20 cellular contexts compared by ENCODE assay signal in the genomic region with DNA sequence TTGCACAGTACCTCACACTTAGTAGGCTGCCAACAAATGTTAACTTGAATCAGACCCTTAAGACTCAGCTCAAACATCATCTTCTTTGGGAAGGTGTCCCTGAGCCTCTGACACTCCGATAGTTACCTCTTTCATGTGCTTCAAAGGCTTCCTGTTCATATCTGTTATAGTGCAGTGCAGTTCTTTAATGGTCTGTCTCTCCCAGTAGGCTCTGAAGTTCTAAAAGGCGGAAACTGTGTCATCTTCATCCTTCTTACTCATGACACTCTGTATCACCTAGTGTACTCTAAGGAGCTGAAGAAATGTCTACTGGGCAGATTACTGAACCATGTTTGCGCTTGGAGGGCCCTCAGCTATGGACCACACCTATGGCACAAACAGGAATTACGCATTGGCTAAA. TPM values are rescaled to one million over a fixed set of nuclear protein-coding genes. Genes with fewer than 3 reads are reported as not detected.
DNase-seq lines count a peak whose midpoint lies in the region; ATAC-seq, FAIRE-seq and TF ChIP-seq lines count a peak whose summit lies in the region.
"Had no signal": no experiment of that assay in that cellular context is flagged by ENCODE, and none has a peak within 500 bp of the region (broad histone marks: within the 10 kb centered on the region; RNA-seq: fewer than 3 reads in every experiment).

No MANE protein-coding gene starts in this region.

- no peak overlapping the region for H3K4me3 ChIP-seq in psoas muscle
- H3K4me3 ChIP-seq: GM23248 had no signal

- ATAC-seq in activated CD8-positive, alpha-beta T cell treated with anti-CD3 and anti-CD28 coated beads for 36 hours, result peak; percentile 48
- ATAC-seq in WTC11 (no peak), psoas muscle (no peak)

- H3K9me3 ChIP-seq in psoas muscle, result no peaks in the 10 kb centered on the region

- peaks cover 27% of the 10 kb centered on the region for H3K4me1 Mint-ChIP-seq in activated naive CD8-positive, alpha-beta T cell (ENCODE audit: low read depth)
- H3K4me1 Mint-ChIP-seq in activated naive CD8-positive, alpha-beta T cell treated with anti-CD3 and anti-CD28 coated beads for 36 hours, result peaks cover 18% of the 10 kb centered on the region
- H3K4me1 Mint-ChIP-seq in activated CD8-positive, alpha-beta T cell treated with anti-CD3 and anti-CD28 coated beads for 36 hours (ENCODE audit: low read depth), result peaks cover 24% of the 10 kb centered on the region
- H3K4me1 Mint-ChIP-seq in nephron (peaks cover 16% of the 10 kb centered on the region), WTC11 (peaks cover 17% of the 10 kb centered on the region)

- POLR2A ChIA-PET in activated CD8-positive, alpha-beta T cell treated with anti-CD3 and anti-CD28 coated beads for 36 hours (lab: Charles Lee), result no interaction called here
- POLR2A ChIA-PET in WTC11 (lab: Charles Lee), result no interaction called here

- no peaks in the 10 kb centered on the region for H3K36me3 ChIP-seq in psoas muscle (ENCODE audit: insufficient read depth in 1 of 2, low read depth in 1 of 2)

- CTCF ChIA-PET in activated CD8-positive, alpha-beta T cell treated with anti-CD3 and anti-CD28 coated beads for 36 hours (lab: Charles Lee), result no interaction called here
- CTCF ChIA-PET in WTC11 (lab: Charles Lee), result no interaction called here

- intact Hi-C loops in activated CD8-positive, alpha-beta T cell treated with anti-CD3 and anti-CD28 coated beads for 36 hours (cut with micrococcal nuclease), result no loop called here
- intact Hi-C loops in psoas muscle (cut with DNase I), result loop anchor here in 1 of 2 donors (5.0 kb wide), 1 partner anchor 125 kb away; no protein-coding TSS in a partner anchor

- H3K27me3 ChIP-seq in psoas muscle (ENCODE audit: insufficient read depth in 3 of 3, low read length in 2 of 3), result peaks cover 0 to 38% (median 0%) of the 10 kb centered on the region in 3 donors

- H3K4me1 ChIP-seq in psoas muscle, result no peaks in the 10 kb centered on the region

- no peak for DNase-seq in activated naive CD8-positive, alpha-beta T cell treated with anti-CD3 and anti-CD28 coated beads for 36 hours
- no peak for DNase-seq in GM19239 (ENCODE audit: insufficient read length, low spot score)
- no peak for DNase-seq in activated CD8-positive, alpha-beta T cell treated with anti-CD3 and anti-CD28 coated beads for 36 hours
- DNase-seq in NCI-H2029 (lab: John Stamatoyannopoulos, UW), result no peak
- no peak for DNase-seq in WTC11 (ENCODE audit: low spot score)
- DNase-seq in psoas muscle, result no peak
- DNase-seq: GF-D8, GM23248, HCEC 1CT, NCI-H1417 treated with DMSO at 0.1 percent for 48 hours, NCI-H1930, NCI-H2171 treated with DMSO at 0.1 percent for 48 hours, NCI-H446 treated with DMSO at 0.1 percent for 48 hours, NCI-H774, RPMI8226 had no signal

- H3K27me3 Mint-ChIP-seq in activated naive CD8-positive, alpha-beta T cell, result no peaks in the 10 kb centered on the region
- H3K27me3 Mint-ChIP-seq in activated naive CD8-positive, alpha-beta T cell treated with anti-CD3 and anti-CD28 coated beads for 36 hours, result no peaks in the 10 kb centered on the region
- H3K27me3 Mint-ChIP-seq in activated CD8-positive, alpha-beta T cell treated with anti-CD3 and anti-CD28 coated beads for 36 hours, result no peaks in the 10 kb centered on the region
- H3K27me3 Mint-ChIP-seq in nephron (ENCODE audit: low read depth) (no peaks in the 10 kb centered on the region), WTC11 (ENCODE audit: low read depth) (peaks cover 3% of the 10 kb centered on the region)

- H3K9me3 Mint-ChIP-seq in activated naive CD8-positive, alpha-beta T cell (ENCODE audit: low read depth), result no peaks in the 10 kb centered on the region
- H3K9me3 Mint-ChIP-seq in activated naive CD8-positive, alpha-beta T cell treated with anti-CD3 and anti-CD28 coated beads for 36 hours, result no peaks in the 10 kb centered on the region
- H3K9me3 Mint-ChIP-seq in activated CD8-positive, alpha-beta T cell treated with anti-CD3 and anti-CD28 coated beads for 36 hours, result no peaks in the 10 kb centered on the region
- H3K9me3 Mint-ChIP-seq in nephron (no peaks in the 10 kb centered on the region), WTC11 (no peaks in the 10 kb centered on the region)
- H3K9me3 Mint-ChIP-seq: CD8-positive, alpha-beta memory T cell had no signal

- H3K27ac ChIP-seq in psoas muscle, result no peak overlapping the region
- H3K27ac ChIP-seq: GM23248 had no signal

- 91 to 99% (median 99%) methylated on average over 4 of the region's 4 CpGs for WGBS in psoas muscle, 3 donors

- H3K27ac Mint-ChIP-seq in activated naive CD8-positive, alpha-beta T cell, result no peak overlapping the region
- no peak overlapping the region for H3K27ac Mint-ChIP-seq in activated naive CD8-positive, alpha-beta T cell treated with anti-CD3 and anti-CD28 coated beads for 36 hours
- H3K27ac Mint-ChIP-seq in activated CD8-positive, alpha-beta T cell treated with anti-CD3 and anti-CD28 coated beads for 36 hours, result no peak overlapping the region
- no peak overlapping the region for H3K27ac Mint-ChIP-seq in nephron
- H3K27ac Mint-ChIP-seq in WTC11, result no peak overlapping the region
- H3K27ac Mint-ChIP-seq: CD8-positive, alpha-beta memory T cell had no signal

- peak overlapping the region; percentile 73 for H3K4me3 Mint-ChIP-seq in activated naive CD8-positive, alpha-beta T cell
- no peak overlapping the region for H3K4me3 Mint-ChIP-seq in activated naive CD8-positive, alpha-beta T cell treated with anti-CD3 and anti-CD28 coated beads for 36 hours
- H3K4me3 Mint-ChIP-seq in activated CD8-positive, alpha-beta T cell treated with anti-CD3 and anti-CD28 coated beads for 36 hours, result no peak overlapping the region
- H3K4me3 Mint-ChIP-seq in nephron (peak overlapping the region; percentile 7 to 50 (median 9)), WTC11 (no peak overlapping the region)

- peak; percentile 55 for FAIRE-seq in GM19239 (lab: Jason Lieb, UNC)
- FAIRE-seq: GM12891, GM18507 had no signal

- TF ChIP-seq CTCF in activated CD8-positive, alpha-beta T cell treated with anti-CD3 and anti-CD28 coated beads for 36 hours (IDR thresholded peaks at IDR 0.05), result no peak
- TF ChIP-seq CTCF in nephron (IDR thresholded peaks at IDR 0.05; ENCODE audit: unreplicated experiment in 3 of 3) (no peak), WTC11 (IDR thresholded peaks at IDR 0.05) (no peak), psoas muscle (IDR thresholded peaks at IDR 0.05) (no peak)

- no peaks in the 10 kb centered on the region for H3K36me3 Mint-ChIP-seq in activated naive CD8-positive, alpha-beta T cell
- H3K36me3 Mint-ChIP-seq in activated naive CD8-positive, alpha-beta T cell treated with anti-CD3 and anti-CD28 coated beads for 36 hours, result no peaks in the 10 kb centered on the region
- no peaks in the 10 kb centered on the region for H3K36me3 Mint-ChIP-seq in activated CD8-positive, alpha-beta T cell treated with anti-CD3 and anti-CD28 coated beads for 36 hours (ENCODE audit: low read depth)
- H3K36me3 Mint-ChIP-seq in nephron (ENCODE audit: low read depth) (no peaks in the 10 kb centered on the region), WTC11 (no peaks in the 10 kb centered on the region)

TF ChIP-seq in WTC11, 78 proteins besides CTCF, POLR2A, EP300 and RAD21:
- TF ChIP-seq CBFB (CRISPR knock-in tag; IDR thresholded peaks at IDR 0.05; ENCODE audit: low read depth) (no peak), HMGA2 (CRISPR knock-in tag; IDR thresholded peaks at IDR 0.05) (no peak), TEAD1 (CRISPR knock-in tag; IDR thresholded peaks at IDR 0.05) (no peak), SMAD4 (CRISPR knock-in tag; IDR thresholded peaks at IDR 0.05) (no peak), ATF1 (CRISPR knock-in tag; IDR thresholded peaks at IDR 0.05) (no peak), TEAD4 (CRISPR knock-in tag; IDR thresholded peaks at IDR 0.05) (no peak)
- TF ChIP-seq, protein P1, sequence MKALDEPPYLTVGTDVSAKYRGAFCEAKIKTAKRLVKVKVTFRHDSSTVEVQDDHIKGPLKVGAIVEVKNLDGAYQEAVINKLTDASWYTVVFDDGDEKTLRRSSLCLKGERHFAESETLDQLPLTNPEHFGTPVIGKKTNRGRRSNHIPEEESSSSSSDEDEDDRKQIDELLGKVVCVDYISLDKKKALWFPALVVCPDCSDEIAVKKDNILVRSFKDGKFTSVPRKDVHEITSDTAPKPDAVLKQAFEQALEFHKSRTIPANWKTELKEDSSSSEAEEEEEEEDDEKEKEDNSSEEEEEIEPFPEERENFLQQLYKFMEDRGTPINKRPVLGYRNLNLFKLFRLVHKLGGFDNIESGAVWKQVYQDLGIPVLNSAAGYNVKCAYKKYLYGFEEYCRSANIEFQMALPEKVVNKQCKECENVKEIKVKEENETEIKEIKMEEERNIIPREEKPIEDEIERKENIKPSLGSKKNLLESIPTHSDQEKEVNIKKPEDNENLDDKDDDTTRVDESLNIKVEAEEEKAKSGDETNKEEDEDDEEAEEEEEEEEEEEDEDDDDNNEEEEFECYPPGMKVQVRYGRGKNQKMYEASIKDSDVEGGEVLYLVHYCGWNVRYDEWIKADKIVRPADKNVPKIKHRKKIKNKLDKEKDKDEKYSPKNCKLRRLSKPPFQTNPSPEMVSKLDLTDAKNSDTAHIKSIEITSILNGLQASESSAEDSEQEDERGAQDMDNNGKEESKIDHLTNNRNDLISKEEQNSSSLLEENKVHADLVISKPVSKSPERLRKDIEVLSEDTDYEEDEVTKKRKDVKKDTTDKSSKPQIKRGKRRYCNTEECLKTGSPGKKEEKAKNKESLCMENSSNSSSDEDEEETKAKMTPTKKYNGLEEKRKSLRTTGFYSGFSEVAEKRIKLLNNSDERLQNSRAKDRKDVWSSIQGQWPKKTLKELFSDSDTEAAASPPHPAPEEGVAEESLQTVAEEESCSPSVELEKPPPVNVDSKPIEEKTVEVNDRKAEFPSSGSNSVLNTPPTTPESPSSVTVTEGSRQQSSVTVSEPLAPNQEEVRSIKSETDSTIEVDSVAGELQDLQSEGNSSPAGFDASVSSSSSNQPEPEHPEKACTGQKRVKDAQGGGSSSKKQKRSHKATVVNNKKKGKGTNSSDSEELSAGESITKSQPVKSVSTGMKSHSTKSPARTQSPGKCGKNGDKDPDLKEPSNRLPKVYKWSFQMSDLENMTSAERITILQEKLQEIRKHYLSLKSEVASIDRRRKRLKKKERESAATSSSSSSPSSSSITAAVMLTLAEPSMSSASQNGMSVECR (CRISPR knock-in tag; IDR thresholded peaks at IDR 0.05; ENCODE audit: borderline replicate concordance), result no peak

RNA-seq across cellular contexts. Expression of a gene that starts 2.1 kb away (rescaled TPM):
- 1 to 10 TPM; 4.8 to 5.5 TPM for total RNA-seq in activated naive CD8-positive, alpha-beta T cell treated with anti-CD3 and anti-CD28 coated beads for 36 hours
- 1 to 10 TPM; 8.1 to 8.5 TPM for total RNA-seq in activated CD8-positive, alpha-beta T cell treated with anti-CD3 and anti-CD28 coated beads for 36 hours
- 14.9 to 15.9 TPM (median 15.4 TPM) in 3 replicates for total RNA-seq in WTC11 (2021)
- total RNA-seq in psoas muscle, result 10 to 100 TPM in 3 of 4 donors, 1 to 10 TPM in 1; 9.7 to 19.2 (median 16.7) TPM
- 10 to 100 TPM in 1 of 3 donors, 1 to 10 TPM in 2; 2.6 to 11.5 (median 6.6) TPM for polyA plus RNA-seq in psoas muscle

Comparison
In these comparisons a context has a peak if more than half of its experiments do, and no peak if none do; other contexts are left out.
1. H3K4me3 Mint-ChIP-seq: peak in activated naive CD8-positive, alpha-beta T cell (single experiment) and nephron (3 of 3); none in activated naive CD8-positive, alpha-beta T cell treated with anti-CD3 and anti-CD28 coated beads for 36 hours (single experiment), activated CD8-positive, alpha-beta T cell treated with anti-CD3 and anti-CD28 coated beads for 36 hours (single experiment) and WTC11 (single experiment).